ENCODE assay signal across 21 cellular contexts in the genomic region with DNA sequence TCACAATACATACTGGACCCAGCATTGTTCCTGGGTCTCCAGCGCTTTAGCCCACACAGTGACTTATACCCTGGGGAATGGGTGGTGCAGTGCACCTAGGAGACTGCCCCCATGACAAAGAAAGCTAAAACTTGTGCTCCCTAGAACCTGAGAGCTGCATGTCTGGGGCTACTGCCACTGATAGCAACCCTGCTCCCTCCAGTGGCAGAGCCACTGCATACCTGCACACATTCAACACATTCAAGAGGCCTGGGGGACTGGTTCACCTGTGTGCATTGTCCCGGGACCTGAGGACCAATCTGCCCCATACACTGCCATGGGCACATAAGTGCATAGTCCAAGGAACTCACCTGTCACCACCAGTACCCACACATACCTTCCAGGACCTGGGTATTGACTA.
"Had no signal": no experiment of that assay in that cellular context is flagged by ENCODE, and none has a peak within 500 bp of the region (broad histone marks: within the 10 kb centered on the region; RNA-seq: fewer than 3 reads in every experiment).

No MANE protein-coding gene starts in this region.

- H3K4me3 ChIP-seq: neural progenitor cell, right atrium auricular region, skin epidermis, spleen, thoracic aorta, tibial nerve, upper lobe of left lung, uterus had no signal

- H3K27me3 Mint-ChIP-seq: effector memory CD8-positive, alpha-beta T cell; progenitor cell of endocrine pancreas; stimulated activated memory B cell treated with anti-CD40 and anti-IgM and Interleukin-4, amounts not matched to agents 10 μg/mL and 1 μg/mL and 100 μg/mL, for 72 hours had no signal

- H3K27me3 ChIP-seq: neural progenitor cell, right atrium auricular region, spleen, tibial nerve, upper lobe of left lung, uterus had no signal

- DNase-seq: cortex of kidney; effector memory CD8-positive, alpha-beta T cell; hypothalamus; mesendoderm; midbrain; spleen; stimulated activated CD4-positive, alpha-beta T cell treated with anti-CD3 and anti-CD28 coated beads, Interleukin-4, amount 100 ng/mL, for 4 hours; stimulated activated naive CD8-positive, alpha-beta T cell treated with anti-CD3 and anti-CD28 coated beads, Interleukin-15, Interleukin-2, amounts not matched to agents 100 U/mL and 50 U/mL, for 24 hours; substantia nigra; upper lobe of left lung; uterus had no signal

- H3K4me1 ChIP-seq: neural progenitor cell, parathyroid adenoma, right atrium auricular region, spleen, tibial nerve, upper lobe of left lung, uterus had no signal

- H3K27ac Mint-ChIP-seq: naive thymus-derived CD4-positive, alpha-beta T cell; nephron; neural progenitor cell; stimulated activated memory B cell treated with anti-CD40 and anti-IgM and Interleukin-4, amounts not matched to agents 10 μg/mL and 1 μg/mL and 100 μg/mL, for 72 hours had no signal

- H3K27ac ChIP-seq: neural progenitor cell, parathyroid adenoma, right atrium auricular region, skin epidermis, spleen, thoracic aorta, tibial nerve, upper lobe of left lung, uterus had no signal

- H3K4me1 Mint-ChIP-seq: nephron; neural progenitor cell; stimulated activated memory B cell treated with anti-CD40 and anti-IgM and Interleukin-4, amounts not matched to agents 10 μg/mL and 1 μg/mL and 100 μg/mL, for 72 hours had no signal

- ATAC-seq: effector memory CD8-positive, alpha-beta T cell; naive thymus-derived CD4-positive, alpha-beta T cell; stimulated activated memory B cell treated with anti-CD40 and anti-IgM and Interleukin-4, amounts not matched to agents 10 μg/mL and 1 μg/mL and 100 μg/mL, for 72 hours; stimulated activated naive CD8-positive, alpha-beta T cell treated with anti-CD3 and anti-CD28 coated beads, Interleukin-15, Interleukin-2, amounts not matched to agents 100 U/mL and 50 U/mL, for 24 hours had no signal

- H3K4me3 Mint-ChIP-seq: effector memory CD8-positive, alpha-beta T cell; naive thymus-derived CD4-positive, alpha-beta T cell; nephron; neural progenitor cell; stimulated activated memory B cell treated with anti-CD40 and anti-IgM and Interleukin-4, amounts not matched to agents 10 μg/mL and 1 μg/mL and 100 μg/mL, for 72 hours had no signal

- H3K9ac ChIP-seq: neural progenitor cell, parathyroid adenoma had no signal

- H3K36me3 ChIP-seq: right atrium auricular region, spleen, thoracic aorta, tibial nerve, upper lobe of left lung, uterus had no signal
